Comparison of ENCODE assay signal across 8 cellular contexts in genomic region chr9:134366223-134367031, GRCh38. TPM values are rescaled to one million over a fixed set of nuclear protein-coding genes. Genes with fewer than 3 reads are reported as not detected.
A peak's percentile ranks its signal among the peaks of the same experiment; 100 is the strongest.
DNase-seq lines count a peak whose midpoint lies in the region; ATAC-seq, FAIRE-seq and TF ChIP-seq lines count a peak whose summit lies in the region.

No MANE protein-coding gene starts in this region.

- peaks cover 5 to 94% of the 10 kb centered on the region in 2 experiments; a peak in 3 of 5 replicates for H3K4me1 ChIP-seq in K562 (replicated peaks in 1 of 2; ENCODE audit: control insufficient read depth in 2 of 2, insufficient read depth in 2 of 2, low read length in 2 of 2)
- peaks cover 4% of the 10 kb centered on the region for H3K4me1 ChIP-seq in effector memory CD4-positive, alpha-beta T cell (ENCODE audit: control insufficient read depth, insufficient read depth, low read length, poor library complexity, severe bottlenecking)

- H3K36me3 ChIP-seq in K562 (ENCODE audit: control insufficient read depth, insufficient read depth, low read length): no peaks in the 10 kb centered on the region
- no peaks in the 10 kb centered on the region for H3K36me3 ChIP-seq in effector memory CD4-positive, alpha-beta T cell (ENCODE audit: control insufficient read depth, insufficient read depth, low read length)

- intact Hi-C loops in K562 (cut with micrococcal nuclease): no loop called here

- no peak for TF ChIP-seq CTCF in K562 (IDR thresholded peaks at IDR 0.05 in 2 of 3, conservative IDR thresholded peaks at IDR 0.05 in 1 of 3; ENCODE audit: insufficient read depth in 2 of 3, low read depth in 1 of 3, low read length in 3 of 3)

- peak; percentile 94 for DNase-seq in EH (ENCODE audit: low read depth)
- peak; percentile 85 for DNase-seq in NCI-H345 treated with DMSO at 0.1 percent for 48 hours (lab: John Stamatoyannopoulos, UW; ENCODE audit: unreplicated experiment)
- DNase-seq in K562 (ENCODE audit: extremely low read depth in 1 of 4, low spot score in 3 of 4): peak in 1 of 4 experiments; percentile 45
- DNase-seq in hypothalamus (lab: John Stamatoyannopoulos, UW): peak; percentile 41 to 93 (median 81)
- peak; percentile 68 for DNase-seq in smooth muscle cell of the brain vasculature (ENCODE audit: low read depth, low spot score)
- no peak for DNase-seq in effector memory CD4-positive, alpha-beta T cell

- no peak for TF ChIP-seq RAD21 in K562 (CRISPR knock-in tag; conservative IDR thresholded peaks at IDR 0.05 in 1 of 2, IDR thresholded peaks at IDR 0.05 in 1 of 2)

- H4K20me1 ChIP-seq in K562 (replicated peaks; ENCODE audit: control insufficient read depth, insufficient read depth, low read length): peaks cover 83% of the 10 kb centered on the region

- no peak for TF ChIP-seq EP300 in K562 (IDR thresholded peaks at IDR 0.05; ENCODE audit: low read length)

- CTCF ChIA-PET in K562 (lab: Yijun Ruan, JAX; ENCODE audit: low intra/inter-chr PET ratio): no interaction called here

- no TSS peak for BruUV-seq in K562 (replicated peaks; lab: Mats Ljungman, UMichigan)

- POLR2A ChIA-PET in K562 (lab: Yijun Ruan, JAX): interaction anchor here (0.9 kb wide), 1 partner anchor 10 kb away, joined by 5 read pairs; no protein-coding TSS in a partner anchor

- H3K79me2 ChIP-seq in K562 (ENCODE audit: control insufficient read depth, insufficient read depth, low read length): peaks cover 10% of the 10 kb centered on the region

- peak overlapping the region in 1 of 2 experiments; percentile 50; a peak in 1 of 4 replicates for H3K9ac ChIP-seq in K562 (ENCODE audit: insufficient read depth in 1 of 2, low read depth in 2 of 2, low read length in 2 of 2)

- no peaks in the 10 kb centered on the region for H3K9me1 ChIP-seq in K562 (ENCODE audit: control insufficient read depth, insufficient read depth, low read length)

- no peak overlapping the region for H3K4me2 ChIP-seq in K562 (ENCODE audit: insufficient read depth, low read length)

- WGBS in K562 (ENCODE audit: insufficient coverage, low coverage, missing lambda C conversion rate): 43% methylated on average over 17 of the region's 25 CpGs

- H3K27me3 ChIP-seq in K562 (ENCODE audit: control insufficient read depth in 2 of 2, insufficient read depth in 2 of 2, low read length in 2 of 2): no peaks in the 10 kb centered on the region
- no peaks in the 10 kb centered on the region for H3K27me3 ChIP-seq in effector memory CD4-positive, alpha-beta T cell (replicated peaks; ENCODE audit: control insufficient read depth, insufficient read depth, low read length, poor library complexity, severe bottlenecking)

- no peak overlapping the region for H3K4me3 ChIP-seq in K562
- no peak overlapping the region for H3K4me3 ChIP-seq in effector memory CD4-positive, alpha-beta T cell (ENCODE audit: insufficient read depth, low read depth, low read length, poor library complexity, severe bottlenecking)

- no peak for FAIRE-seq in K562 (lab: Jason Lieb, UNC)

- no peak for TF ChIP-seq POLR2A in K562 (conservative IDR thresholded peaks at IDR 0.05)

- H3K9me3 ChIP-seq in K562 (replicated peaks; ENCODE audit: control insufficient read depth, insufficient read depth, low read depth, low read length): no peaks in the 10 kb centered on the region
- H3K9me3 ChIP-seq in effector memory CD4-positive, alpha-beta T cell (ENCODE audit: control insufficient read depth, low read length): no peaks in the 10 kb centered on the region

- in situ Hi-C loops in K562 (cut with MboI): no loop called here

- H3K27ac ChIP-seq in K562 (ENCODE audit: extremely low read depth, low read depth, low read length): no peak overlapping the region
- H3K27ac ChIP-seq in effector memory CD4-positive, alpha-beta T cell (ENCODE audit: insufficient read depth, low read length, poor library complexity, severe bottlenecking): no peak overlapping the region

- ATAC-seq in K562 (peak; percentile 72), GM19463 (IDR thresholded peaks at IDR 0.05; ENCODE audit: unreplicated experiment) (no peak), HG02763 (IDR thresholded peaks at IDR 0.05; ENCODE audit: unreplicated experiment) (no peak)

- H2AFZ ChIP-seq in K562 (ENCODE audit: low read depth, low read length): no peak overlapping the region

TF ChIP-seq in K562, 482 proteins besides CTCF, POLR2A, EP300 and RAD21:
- TF ChIP-seq RAD51 (IDR thresholded peaks at IDR 0.05; ENCODE audit: borderline replicate concordance, low read depth) (0 out of 2 replicates have a peak, but pooled peaks have one; percentile 13), BHLHE40 (IDR thresholded peaks at IDR 0.05; ENCODE audit: low read length) (peak; percentile 82), USF2 (CRISPR knock-in tag; IDR thresholded peaks at IDR 0.05) (peak; percentile 10; the same call in 1 of the 2 replicates), CBFA2T3 (IDR thresholded peaks at IDR 0.05) (no peak), USF1 (CRISPR knock-in tag; IDR thresholded peaks at IDR 0.05) (peak; percentile 52), CBFA2T2 (conservative IDR thresholded peaks at IDR 0.05) (no peak), NRF1 (conservative IDR thresholded peaks at IDR 0.05 in 1 of 2, IDR thresholded peaks at IDR 0.05 in 1 of 2) (peak; percentile 47 to 58)

RNA-seq across cellular contexts. Expression of gene RXRA, which starts 40.2 kb away (rescaled TPM):
- total RNA-seq in K562 (2011; cell fraction: chromatin; rRNA removed; ENCODE audit: low replicate concordance): 9.2 and 26.3 TPM in 2 replicates
- total RNA-seq in K562 (2011; cell fraction: nucleolus; rRNA removed): 12.6 and 15.3 TPM in 2 replicates
- total RNA-seq in K562 (2011; cell fraction: nucleoplasm; rRNA removed): 9.4 and 10.3 TPM in 2 replicates
- total RNA-seq in K562 (2014; rRNA removed) (9.6 and 11.0 TPM in 2 replicates), K562 (2014; rRNA removed; fragmentation: Illumina TruSeq; extraction: Trizol) (1.5 and 1.8 TPM in 2 replicates), K562 (2015; rRNA removed; fragmentation: Illumina TruSeq; extraction: Trizol) (4.2 and 5.7 TPM in 2 replicates), K562 (2021) (21.4 and 23.6 TPM in 2 replicates)
- polyA plus RNA-seq in K562 (2011; rRNA removed) (4.0 and 4.6 TPM in 2 replicates), K562 (2014; fragmentation: Illumina TruSeq; extraction: Trizol) (5.2 and 14.5 TPM in 2 replicates), K562 (2014; fragmentation: Nextera tagmentation; extraction: Ambion mirVana) (under 1 TPM; 0.35 to 0.56 TPM), K562 (2014; rRNA removed) (6.8 and 14.8 TPM in 2 replicates)
- polyA plus RNA-seq in K562 (2011; cell fraction: cytosol; rRNA removed): 8.4 and 14.0 TPM in 2 replicates
- 7.8 and 14.2 TPM in 2 replicates for polyA plus RNA-seq in K562 (2011; cell fraction: nucleus; rRNA removed)
- 13.9 and 14.6 TPM in 2 replicates for polyA plus RNA-seq in K562 (2012)
- 2.2 and 4.3 TPM in 2 replicates for polyA minus RNA-seq in K562 (2011; rRNA and poly(A)+ RNA removed)
- 13.6 and 24.3 TPM in 2 replicates for polyA minus RNA-seq in K562 (2011; cell fraction: cytosol; rRNA and poly(A)+ RNA removed)
- 6.7 and 8.4 TPM in 2 replicates for polyA minus RNA-seq in K562 (2011; cell fraction: nucleus; rRNA and poly(A)+ RNA removed)

Comparison
In these comparisons a context has a peak if more than half of its experiments do, and no peak if none do; other contexts are left out.
1. DNase-seq: peak in EH (single experiment), NCI-H345 treated with DMSO at 0.1 percent for 48 hours (single experiment), hypothalamus (51 of 51) and smooth muscle cell of the brain vasculature (single experiment); none in effector memory CD4-positive, alpha-beta T cell (0 of 3).